In genomic region chr5:143569722-143570567, GRCh38 we compare ENCODE assay signal across 1 cellular context.
TF ChIP-seq lines count a peak whose summit lies in the region.

No MANE protein-coding gene starts in this region.

TF ChIP-seq in HepG2, 621 proteins besides CTCF, POLR2A, EP300 and RAD21 (continued from another document):
- TF ChIP-seq LBX2 (CRISPR knock-in tag; IDR thresholded peaks at IDR 0.05; ENCODE audit: borderline replicate concordance): no peak
- no peak for TF ChIP-seq ZNF777 (CRISPR knock-in tag; IDR thresholded peaks at IDR 0.05)
- no peak for TF ChIP-seq NFIB (CRISPR knock-in tag; IDR thresholded peaks at IDR 0.05; ENCODE audit: borderline replicate concordance)
- 0 out of 2 replicates have a peak, but pooled peaks have one; percentile 45 for TF ChIP-seq ZSCAN31 (CRISPR knock-in tag; IDR thresholded peaks at IDR 0.05; ENCODE audit: low read depth)
- no peak for TF ChIP-seq BRD4 (CRISPR knock-in tag; IDR thresholded peaks at IDR 0.05)
- TF ChIP-seq ZNF710 (CRISPR knock-in tag; IDR thresholded peaks at IDR 0.05; ENCODE audit: borderline replicate concordance): no peak
- TF ChIP-seq ATF7-NPFF (CRISPR knock-in tag; IDR thresholded peaks at IDR 0.05; ENCODE audit: low read depth): no peak
- no peak for TF ChIP-seq ZBTB10 (CRISPR knock-in tag; IDR thresholded peaks at IDR 0.05; ENCODE audit: borderline replicate concordance)
- no peak for TF ChIP-seq ZNF704 (CRISPR knock-in tag; IDR thresholded peaks at IDR 0.05; ENCODE audit: borderline replicate concordance)
- TF ChIP-seq THRA (CRISPR knock-in tag; IDR thresholded peaks at IDR 0.05; ENCODE audit: borderline replicate concordance): no peak
- peak; percentile 83; the same call in 1 of the 2 replicates for TF ChIP-seq SOX5 (CRISPR knock-in tag; IDR thresholded peaks at IDR 0.05; ENCODE audit: borderline replicate concordance)
- TF ChIP-seq RCOR2 (CRISPR knock-in tag; IDR thresholded peaks at IDR 0.05): peak; percentile 56
- no peak for TF ChIP-seq ZNF335 (CRISPR knock-in tag; IDR thresholded peaks at IDR 0.05)
- TF ChIP-seq ZNF350 (CRISPR knock-in tag; IDR thresholded peaks at IDR 0.05; ENCODE audit: borderline replicate concordance, low read depth): no peak
- no peak for TF ChIP-seq NFKB2 (CRISPR knock-in tag; IDR thresholded peaks at IDR 0.05; ENCODE audit: borderline replicate concordance)
- TF ChIP-seq IKZF5 (CRISPR knock-in tag; IDR thresholded peaks at IDR 0.05): 0 out of 2 replicates have a peak, but pooled peaks have one; percentile 26
- TF ChIP-seq FOXA3 (CRISPR knock-in tag; IDR thresholded peaks at IDR 0.05): peak; percentile 63
- TF ChIP-seq ETV5 (CRISPR knock-in tag; IDR thresholded peaks at IDR 0.05; ENCODE audit: borderline replicate concordance): peak; percentile 38; the same call in 1 of the 2 replicates
- peak; percentile 88; the same call in 1 of the 2 replicates for TF ChIP-seq ZBED4 (CRISPR knock-in tag; IDR thresholded peaks at IDR 0.05; ENCODE audit: borderline replicate concordance)
- TF ChIP-seq THYN1 (CRISPR knock-in tag; IDR thresholded peaks at IDR 0.05; ENCODE audit: borderline replicate concordance, low read depth): no peak
- TF ChIP-seq ZNF724P (CRISPR knock-in tag; IDR thresholded peaks at IDR 0.05; ENCODE audit: borderline replicate concordance): 0 out of 2 replicates have a peak, but pooled peaks have one; percentile 23
- peak; percentile 68 for TF ChIP-seq ZNF24 (IDR thresholded peaks at IDR 0.05)
- no peak for TF ChIP-seq NAIF1 (CRISPR knock-in tag; IDR thresholded peaks at IDR 0.05; ENCODE audit: borderline replicate concordance)
- no peak for TF ChIP-seq ZNF383 (CRISPR knock-in tag; IDR thresholded peaks at IDR 0.05; ENCODE audit: borderline replicate concordance)
- no peak for TF ChIP-seq ARNTL (CRISPR knock-in tag; IDR thresholded peaks at IDR 0.05)
- TF ChIP-seq ZNF784 (CRISPR knock-in tag; IDR thresholded peaks at IDR 0.05; ENCODE audit: borderline replicate concordance): no peak
- TF ChIP-seq JARID2 (CRISPR knock-in tag; IDR thresholded peaks at IDR 0.05; ENCODE audit: insufficient replicate concordance): no peak
